28 cellular contexts compared by ENCODE assay signal in the genomic region with DNA sequence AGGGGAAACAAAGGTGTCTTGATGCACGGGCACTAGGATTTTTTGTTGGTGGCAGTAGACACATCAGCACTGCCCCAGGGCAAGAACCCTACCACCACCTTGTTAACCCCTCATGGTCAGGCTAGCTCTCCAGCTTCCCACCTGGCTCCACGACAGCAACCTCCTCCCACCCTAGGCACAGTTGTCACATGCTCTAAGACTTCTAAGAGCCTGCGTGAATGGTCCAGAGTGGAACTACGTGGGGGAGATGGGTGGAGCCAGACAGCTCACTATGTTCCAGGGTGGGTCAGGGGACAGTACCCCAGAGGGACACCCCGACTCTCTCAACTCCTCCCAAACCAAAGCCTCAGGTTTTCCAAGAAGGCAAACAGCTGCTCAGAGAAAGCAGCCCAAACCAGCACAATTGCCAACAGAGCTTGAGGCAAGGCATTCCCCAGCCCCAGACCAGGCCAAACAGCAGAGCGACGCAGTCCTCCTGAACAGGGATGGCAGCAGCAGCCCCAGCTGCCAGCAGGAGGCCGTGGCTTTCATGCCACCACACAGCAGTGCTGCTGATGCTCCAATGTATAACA.
DNase-seq lines count a peak whose midpoint lies in the region; ATAC-seq, FAIRE-seq and TF ChIP-seq lines count a peak whose summit lies in the region.
"Had no signal": no experiment of that assay in that cellular context is flagged by ENCODE, and none has a peak within 500 bp of the region (broad histone marks: within the 10 kb centered on the region; RNA-seq: fewer than 3 reads in every experiment).

No MANE protein-coding gene starts in this region.

- no peak for TF ChIP-seq CTCF in esophagus muscularis mucosa (IDR thresholded peaks at IDR 0.05)

- no peaks in the 10 kb centered on the region for H3K36me3 ChIP-seq in H7 (replicated peaks; ENCODE audit: control insufficient read depth, insufficient read depth, low read length)
- H3K36me3 ChIP-seq in esophagus muscularis mucosa, result no peaks in the 10 kb centered on the region
- H3K36me3 ChIP-seq: BLaER1 treated with 17β-estradiol and CSF1 and Interleukin-3, amounts not matched to agents 10 nM and 100 nM; HAP-1 had no signal

- H3K27me3 ChIP-seq in H7 (ENCODE audit: control insufficient read depth, insufficient read depth, low read length) (peaks cover 2% of the 10 kb centered on the region; the same call in 1 of the 2 replicates), esophagus muscularis mucosa (no peaks in the 10 kb centered on the region)
- H3K27me3 ChIP-seq: BLaER1 treated with 17β-estradiol and CSF1 and Interleukin-3, amounts not matched to agents 10 nM and 100 nM had no signal

- H3K36me3 Mint-ChIP-seq in activated CD8-positive, alpha-beta memory T cell treated with anti-CD3 and anti-CD28 coated beads, Interleukin-2, amount 10 ng/mL, durations not matched to agents 7 days and 5 days, result no peaks in the 10 kb centered on the region

- no peak overlapping the region for H3K27ac ChIP-seq in esophagus muscularis mucosa (replicated peaks in 1 of 4)
- H3K27ac ChIP-seq: BLaER1 treated with 17β-estradiol and CSF1 and Interleukin-3, amounts not matched to agents 10 nM and 100 nM had no signal

- TF ChIP-seq EP300 in esophagus muscularis mucosa (IDR thresholded peaks at IDR 0.05), result no peak

- DNase-seq in activated CD8-positive, alpha-beta memory T cell treated with anti-CD3 and anti-CD28 coated beads, Interleukin-2, amount 10 ng/mL, durations not matched to agents 7 days and 5 days, result peak; percentile 36
- no peak for DNase-seq in activated CD8-positive, alpha-beta memory T cell treated with anti-CD3 and anti-CD28 coated beads for 24 hours
- peak; percentile 33 for DNase-seq in H7
- peak; percentile 74 for DNase-seq in esophagus muscularis mucosa (ENCODE audit: extremely low spot score)
- DNase-seq in posterior vena cava (ENCODE audit: low spot score), result peak; percentile 23
- DNase-seq in H54 (ENCODE audit: insufficient read length, low spot score), result no peak
- DNase-seq: 8988T; ACHN; CD4-positive, alpha-beta T cell; DMS53; IMR-90; KG1; NCI-H1048; NCI-H1417; NCI-H1694; NCI-H2029 treated with DMSO at 0.1 percent for 48 hours; NCI-H446 treated with DMSO at 0.1 percent for 48 hours; NCI-H526; NCI-H82; NK-92 treated with Interleukin-12 subunit alpha and Interleukin-12 subunit beta, amount 100 ng/mL, for 24 hours; PC-3 had no signal

- TF ChIP-seq POLR2A in esophagus muscularis mucosa (IDR thresholded peaks at IDR 0.05; ENCODE audit: low read depth), result no peak
- TF ChIP-seq POLR2A in H54 (IDR thresholded peaks at IDR 0.05; ENCODE audit: low read depth, low read length), result no peak

- no peak for ATAC-seq in activated CD8-positive, alpha-beta memory T cell treated with anti-CD3 and anti-CD28 coated beads, Interleukin-2, amount 10 ng/mL, durations not matched to agents 7 days and 5 days
- ATAC-seq in HG03432 (IDR thresholded peaks at IDR 0.05; ENCODE audit: unreplicated experiment), result no peak
- ATAC-seq in GM21515 (IDR thresholded peaks at IDR 0.05; ENCODE audit: unreplicated experiment), result no peak
- ATAC-seq: GM12878, PC-3 had no signal

- no peak overlapping the region for H3K27ac Mint-ChIP-seq in activated CD8-positive, alpha-beta memory T cell treated with anti-CD3 and anti-CD28 coated beads, Interleukin-2, amount 10 ng/mL, durations not matched to agents 7 days and 5 days
- H3K27ac Mint-ChIP-seq: CD4-positive, alpha-beta T cell had no signal

- 61% methylated on average over 3 of the region's 8 CpGs for WGBS in esophagus muscularis mucosa

- FAIRE-seq in H54 (lab: Jason Lieb, UNC), result no peak
- FAIRE-seq: G401.6, GM12878, GM19239 had no signal

- H3K9me3 ChIP-seq in esophagus muscularis mucosa, result no peaks in the 10 kb centered on the region
- H3K9me3 ChIP-seq: BLaER1 treated with 17β-estradiol and CSF1 and Interleukin-3, amounts not matched to agents 10 nM and 100 nM; HAP-1 had no signal

- intact Hi-C loops in esophagus muscularis mucosa (cut with DNase I) (loop anchor here (5.0 kb wide), 2 partner anchors 98 to 118 kb away; no protein-coding TSS in a partner anchor), posterior vena cava (cut with DNase I) (loop anchor here (5.0 kb wide), 1 partner anchor 178 kb away; no protein-coding TSS in a partner anchor)

- no peaks in the 10 kb centered on the region for H3K9me3 Mint-ChIP-seq in activated CD8-positive, alpha-beta memory T cell treated with anti-CD3 and anti-CD28 coated beads, Interleukin-2, amount 10 ng/mL, durations not matched to agents 7 days and 5 days (ENCODE audit: low read depth)
- H3K9me3 Mint-ChIP-seq: CD4-positive, alpha-beta T cell had no signal

- H3K4me3 ChIP-seq in H7 (ENCODE audit: insufficient read depth, low read depth, low read length), result no peak overlapping the region
- no peak overlapping the region for H3K4me3 ChIP-seq in esophagus muscularis mucosa
- H3K4me3 ChIP-seq: BLaER1 treated with 17β-estradiol and CSF1 and Interleukin-3, amounts not matched to agents 10 nM and 100 nM; GM12878; HAP-1 had no signal

- CTCF ChIA-PET in activated CD8-positive, alpha-beta memory T cell treated with anti-CD3 and anti-CD28 coated beads, Interleukin-2, amount 10 ng/mL, durations not matched to agents 7 days and 5 days (lab: Charles Lee), result interaction anchor here (1.1 to 1.2 kb wide), 2 partner anchors 178 to 190 kb away, joined by 3 to 5 read pairs; no protein-coding TSS in a partner anchor

- H3K27me3 Mint-ChIP-seq in activated CD8-positive, alpha-beta memory T cell treated with anti-CD3 and anti-CD28 coated beads, Interleukin-2, amount 10 ng/mL, durations not matched to agents 7 days and 5 days, result peaks cover 15% of the 10 kb centered on the region

- H3K4me3 Mint-ChIP-seq in activated CD8-positive, alpha-beta memory T cell treated with anti-CD3 and anti-CD28 coated beads, Interleukin-2, amount 10 ng/mL, durations not matched to agents 7 days and 5 days, result no peak overlapping the region
- H3K4me3 Mint-ChIP-seq: CD4-positive, alpha-beta T cell had no signal

- H3K4me1 Mint-ChIP-seq in activated CD8-positive, alpha-beta memory T cell treated with anti-CD3 and anti-CD28 coated beads, Interleukin-2, amount 10 ng/mL, durations not matched to agents 7 days and 5 days, result no peaks in the 10 kb centered on the region

- H3K4me1 ChIP-seq in esophagus muscularis mucosa, result peaks cover 13 to 20% (median 13%) of the 10 kb centered on the region in 4 donors
- H3K4me1 ChIP-seq: HAP-1 had no signal

Comparison
In these comparisons a context has a peak if more than half of its experiments do, and no peak if none do; other contexts are left out.
1. DNase-seq: peak in activated CD8-positive, alpha-beta memory T cell treated with anti-CD3 and anti-CD28 coated beads, Interleukin-2, amount 10 ng/mL, durations not matched to agents 7 days and 5 days (single experiment), H7 (single experiment), esophagus muscularis mucosa (single experiment) and posterior vena cava (single experiment); none in activated CD8-positive, alpha-beta memory T cell treated with anti-CD3 and anti-CD28 coated beads for 24 hours (single experiment) and H54 (single experiment).